ENCODE assay signal across 8 cellular contexts in genomic region chr5:126074538-126074937, GRCh38.
"Had no signal": no experiment of that assay in that cellular context is flagged by ENCODE, and none has a peak within 500 bp of the region (broad histone marks: within the 10 kb centered on the region; RNA-seq: fewer than 3 reads in every experiment).

No MANE protein-coding gene starts in this region.

- DNase-seq: GDM1, GF-D8 had no signal

- ATAC-seq: GM12878 had no signal

- H3K4me3 ChIP-seq: GM12878 had no signal

- FAIRE-seq: G401.6, GM12878, GM12891, GM12892, GM18507, GM19239 had no signal
